8 cellular contexts compared by ENCODE assay signal in genomic region chr12:30754750-30755394, GRCh38. TPM values are rescaled to one million over a fixed set of nuclear protein-coding genes. Genes with fewer than 3 reads are reported as not detected.
DNase-seq lines count a peak whose midpoint lies in the region; ATAC-seq and TF ChIP-seq lines count a peak whose summit lies in the region.

Gene CAPRIN2, minus strand, starts transcription at chr12:30754951. Its CDS starts 1,431 bp downstream, at chr12:30753520.

- TF ChIP-seq CTCF in OCI-LY7 (conservative IDR thresholded peaks at IDR 0.05; ENCODE audit: low read length) (peak; percentile 61), epithelial cell of esophagus (IDR thresholded peaks at IDR 0.05; ENCODE audit: insufficient read depth, low read depth, low read length, missing control alignments) (peak; percentile 28)

- peaks cover 8% of the 10 kb centered on the region; the same call in 1 of the 2 replicates for H3K79me2 ChIP-seq in OCI-LY7 (ENCODE audit: insufficient read depth, low read depth, low read length)

- peak; percentile 94 for ATAC-seq in GM21576 (IDR thresholded peaks at IDR 0.05; ENCODE audit: unreplicated experiment)

- H3K27me3 ChIP-seq in mononuclear cell (ENCODE audit: insufficient read depth, low read length) = no peaks in the 10 kb centered on the region

- CTCF ChIA-PET in OCI-LY7 (lab: Charles Lee; ENCODE audit: unreplicated experiment) = no interaction called here

- H3K9me3 ChIP-seq in OCI-LY7 (ENCODE audit: low read length) (no peaks in the 10 kb centered on the region), mononuclear cell (ENCODE audit: low read depth, low read length) (no peaks in the 10 kb centered on the region)

- H3K27ac Mint-ChIP-seq in IgD-negative memory B cell = peak within 1 kb of the TSS; percentile 91 to 94 (median 91)

- peaks cover 20 to 25% (median 23%) of the 10 kb centered on the region in 3 donors for H3K4me1 Mint-ChIP-seq in IgD-negative memory B cell

- no peaks in the 10 kb centered on the region for H3K36me3 ChIP-seq in OCI-LY7 (ENCODE audit: insufficient read depth, low read length)

- H3K9me3 Mint-ChIP-seq in IgD-negative memory B cell = no peaks in the 10 kb centered on the region

- H3K4me1 ChIP-seq in OCI-LY7 (ENCODE audit: insufficient read depth, low read length, poor library complexity, severe bottlenecking) = peaks cover 25% of the 10 kb centered on the region
- H3K4me1 ChIP-seq in mononuclear cell (ENCODE audit: insufficient read depth, low read length) = peaks cover 17% of the 10 kb centered on the region

- BruUV-seq in OCI-LY7 (replicated peaks; lab: Mats Ljungman, UMichigan) = no TSS peak

- intact Hi-C loops in OCI-LY7 (cut with micrococcal nuclease; ENCODE audit: unreplicated experiment) = loop anchor here (1.0 to 5.0 kb wide), 3 partner anchors 52 to 1373 kb away; partner anchors contain the start of genes ERGIC2 and IPO8

- H3K4me3 Mint-ChIP-seq in IgD-negative memory B cell = peak within 1 kb of the TSS; percentile 91 to 99 (median 98)

- no peaks in the 10 kb centered on the region for H3K27me3 Mint-ChIP-seq in IgD-negative memory B cell

- H3K9me2 ChIP-seq in OCI-LY7 (ENCODE audit: insufficient read depth, low read length) = no peaks in the 10 kb centered on the region

- POLR2A ChIA-PET in OCI-LY7 (lab: Charles Lee) = interaction anchor here (0.6 to 5.6 kb wide), 6 partner anchors 12 to 295 kb away, joined by 3 to 30 read pairs (median 4); partner anchors contain the start of gene IPO8

- DNase-seq in DMS153 (lab: John Stamatoyannopoulos, UW) = peak; percentile 94
- peak; percentile 94 for DNase-seq in OCI-LY7 (ENCODE audit: low spot score)
- DNase-seq in activated T-cell treated with anti-CD3 and anti-CD28 coated beads for 4 hours = peak; percentile 89
- peak; percentile 98 for DNase-seq in epithelial cell of esophagus (ENCODE audit: low read depth)
- DNase-seq in stimulated activated CD8-positive, alpha-beta memory T cell treated with anti-CD3 and anti-CD28 coated beads, Interleukin-2, amount 100 ng/mL, for 48 hours (ENCODE audit: low read depth in 2 of 2) = peak; percentile 90

- no peaks in the 10 kb centered on the region for H4K20me1 ChIP-seq in OCI-LY7 (ENCODE audit: insufficient read depth, low read length)

- no peaks in the 10 kb centered on the region for H3K36me3 Mint-ChIP-seq in IgD-negative memory B cell

- H2AFZ ChIP-seq in OCI-LY7 (ENCODE audit: low read length) = peak within 1 kb of the TSS; percentile 91

- peak within 1 kb of the TSS; percentile 99 for H3K4me2 ChIP-seq in OCI-LY7 (ENCODE audit: low read length)

- H3K4me3 ChIP-seq in OCI-LY7 (ENCODE audit: low read depth, low read length, poor library complexity, severe bottlenecking) (peak within 1 kb of the TSS; percentile 89), epithelial cell of esophagus (ENCODE audit: low read length) (peak within 1 kb of the TSS; percentile 89), mononuclear cell (ENCODE audit: low read length) (peak within 1 kb of the TSS; percentile 58)

- H3K27ac ChIP-seq in OCI-LY7 (ENCODE audit: low read depth, low read length, poor library complexity, severe bottlenecking) = peak within 1 kb of the TSS; percentile 24

RNA-seq across cellular contexts. Expression of gene CAPRIN2, which starts in this region (rescaled TPM):
- polyA plus RNA-seq in IgD-negative memory B cell = 14.6 TPM
- 21.7 and 23.8 TPM in 2 replicates for total RNA-seq in OCI-LY7 (2014; rRNA removed; shearing (Covaris generic))
- 23.7 and 24.7 TPM in 2 replicates for total RNA-seq in OCI-LY7 (2022)
- total RNA-seq in mononuclear cell = 18.3 TPM

Comparison
In these comparisons a context has a peak if more than half of its experiments do, and no peak if none do; other contexts are left out.
1. Peak in every context shown above with its lines: DNase-seq, ATAC-seq, H3K4me3 ChIP-seq and H3K27ac ChIP-seq.